29 cellular contexts compared by ENCODE assay signal in the genomic region with DNA sequence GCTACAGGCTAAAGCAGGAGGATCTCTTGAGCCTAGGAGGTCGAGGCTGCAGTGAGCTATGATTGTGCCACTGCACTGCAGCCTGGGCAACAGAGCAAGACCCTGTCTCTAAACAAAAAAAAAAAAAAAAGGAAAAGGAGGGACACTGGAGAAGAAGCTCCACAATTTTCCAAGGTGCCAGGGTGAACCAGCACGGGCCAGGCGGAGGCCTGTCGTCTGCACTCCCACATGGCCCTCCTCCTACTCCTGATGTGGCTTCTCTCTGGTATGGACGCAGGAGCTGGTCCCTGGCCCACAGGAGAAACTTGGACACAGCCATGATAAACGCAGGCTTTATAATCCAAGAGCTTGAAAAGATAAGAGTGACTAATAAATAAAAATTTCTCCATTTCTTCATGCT.
"Had no signal": no experiment of that assay in that cellular context is flagged by ENCODE, and none has a peak within 500 bp of the region (broad histone marks: within the 10 kb centered on the region; RNA-seq: fewer than 3 reads in every experiment).

No MANE protein-coding gene starts in this region.

- H3K4me3 ChIP-seq: adrenal gland, breast epithelium, cardiac muscle cell, coronary artery, dorsolateral prefrontal cortex, gastroesophageal sphincter had no signal

- H3K36me3 ChIP-seq: adrenal gland, breast epithelium, cardiac muscle cell, gastroesophageal sphincter, WERI-Rb-1 had no signal

- H3K4me1 ChIP-seq: foreskin keratinocyte had no signal

- DNase-seq: activated B cell treated with CpG ODN at 0.5 μM for 24 hours; activated CD4-positive, alpha-beta T cell treated with anti-CD3 and anti-CD28 coated beads for 48 hours; activated CD4-positive, alpha-beta T cell treated with anti-CD3 and anti-CD28 coated beads, Interleukin-2, amount 50 U/mL, for 1 hour; activated CD4-positive, alpha-beta T cell treated with anti-CD3 and anti-CD28 coated beads, Interleukin-2, amount 50 U/mL, for 48 hours; activated CD8-positive, alpha-beta memory T cell treated with anti-CD3 and anti-CD28 coated beads for 24 hours; activated CD8-positive, alpha-beta T cell treated with anti-CD3 and anti-CD28 coated beads for 36 hours; activated effector memory CD4-positive, alpha-beta T cell treated with anti-CD3 and anti-CD28 coated beads, Interleukin-2, amount 50 U/mL, for 16 hours; activated naive CD4-positive, alpha-beta T cell treated with anti-CD3 and anti-CD28 coated beads for 36 hours; activated naive CD8-positive, alpha-beta T cell treated with anti-CD3 and anti-CD28 coated beads for 36 hours; activated naive CD8-positive, alpha-beta T cell treated with anti-CD3 and anti-CD28 coated beads, Interleukin-2, amount 50 U/mL, for 24 hours; activated T-cell treated with anti-CD3 and anti-CD28 coated beads, Interleukin-2, amount 50 U/mL, for 1 hour; activated T-cell treated with anti-CD3 and anti-CD28 coated beads, Interleukin-2, amount 50 U/mL, for 48 hours; adrenal gland; amygdala; aorta; dorsolateral prefrontal cortex; effector memory CD4-positive, alpha-beta T cell; foreskin keratinocyte; SW 1271; T-cell; T-helper 17 cell; T1000; WERI-Rb-1 had no signal

- H3K9me3 ChIP-seq: adrenal gland, breast epithelium, gastroesophageal sphincter had no signal

- H3K27ac ChIP-seq: adrenal gland, breast epithelium, cardiac muscle cell, coronary artery, dorsolateral prefrontal cortex, foreskin keratinocyte, gastroesophageal sphincter, WERI-Rb-1 had no signal

- ATAC-seq: activated CD4-positive, CD25-positive, alpha-beta regulatory T cell treated with anti-CD3 and anti-CD28 coated beads, Interleukin-2, amount 50 U/mL, for 24 hours; activated CD8-positive, alpha-beta T cell treated with anti-CD3 and anti-CD28 coated beads for 36 hours; activated naive CD8-positive, alpha-beta T cell treated with anti-CD3 and anti-CD28 coated beads, Interleukin-2, amount 50 U/mL, for 24 hours; esophagus mucosa; foreskin keratinocyte; gastroesophageal sphincter; T-cell; T-helper 17 cell had no signal

- H3K27me3 ChIP-seq: adrenal gland, breast epithelium, cardiac muscle cell, dorsolateral prefrontal cortex, foreskin keratinocyte, gastroesophageal sphincter had no signal
